ENCODE assay signal across 15 cellular contexts in genomic region chr5:159913048-159913447, GRCh38. TPM values are rescaled to one million over a fixed set of nuclear protein-coding genes. Genes with fewer than 3 reads are reported as not detected.
DNase-seq lines count a peak whose midpoint lies in the region; ATAC-seq and TF ChIP-seq lines count a peak whose summit lies in the region.
"Had no signal": no experiment of that assay in that cellular context is flagged by ENCODE, and none has a peak within 500 bp of the region (broad histone marks: within the 10 kb centered on the region; RNA-seq: fewer than 3 reads in every experiment).

No MANE protein-coding gene starts in this region.

- CTCF ChIA-PET in AG04450 (lab: Charles Lee) = interaction anchor here (0.9 to 4.1 kb wide), 3 partner anchors 74 to 470 kb away, joined by 4 to 38 read pairs (median 4); no protein-coding TSS in a partner anchor
- CTCF ChIA-PET in PC-3 (lab: Charles Lee) = no interaction called here

- no peak overlapping the region for H3K4me3 Mint-ChIP-seq in mesothelial cell of epicardium
- H3K4me3 Mint-ChIP-seq: activated T-cell treated with anti-CD3 and anti-CD28 coated beads, Interleukin-2, amount 50 U/mL, for 4 hours; nephron progenitor cell had no signal

- DNase-seq in AG04450 (ENCODE audit: low read depth, low spot score) = no peak
- peak; percentile 62 for DNase-seq in PC-3
- peak; percentile 88 for DNase-seq in epidermal melanocyte (ENCODE audit: insufficient read length, low spot score)
- DNase-seq in mesothelial cell of epicardium (ENCODE audit: low spot score in 2 of 2, unreplicated experiment in 2 of 2) = no peak
- no peak for DNase-seq in NCI-H146 treated with DMSO at 0.1 percent for 48 hours (lab: John Stamatoyannopoulos, UW; ENCODE audit: unreplicated experiment)
- DNase-seq in cortex of kidney (lab: John Stamatoyannopoulos, UW) = no peak
- no peak for DNase-seq in H4 (ENCODE audit: low spot score)
- DNase-seq: activated T-cell treated with anti-CD3 and anti-CD28 coated beads, Interleukin-2, amount 50 U/mL, for 4 hours; NCI-H2029 treated with DMSO at 0.1 percent for 48 hours; nephron progenitor cell; stimulated activated CD4-positive, alpha-beta T cell treated with anti-CD3 and anti-CD28 coated beads, Interleukin-2, amount 100 ng/mL, for 24 hours had no signal

- H3K27ac Mint-ChIP-seq in mesothelial cell of epicardium = peak overlapping the region; percentile 47
- H3K27ac Mint-ChIP-seq: nephron progenitor cell had no signal

- H3K36me3 Mint-ChIP-seq in mesothelial cell of epicardium = no peaks in the 10 kb centered on the region

- H3K27ac ChIP-seq in AG04450 (ENCODE audit: low read depth, low read length) (peak overlapping the region; percentile 25), PC-3 (ENCODE audit: low read length) (peak overlapping the region; percentile 37)
- H3K27ac ChIP-seq: BLaER1, suprapubic skin had no signal

- no peaks in the 10 kb centered on the region for H4K20me1 ChIP-seq in PC-3 (ENCODE audit: low read length)
- H4K20me1 ChIP-seq: BLaER1 had no signal

- peaks cover 38% of the 10 kb centered on the region for H3K4me1 ChIP-seq in PC-3 (ENCODE audit: insufficient read depth, low read length)
- H3K4me1 ChIP-seq: BLaER1 had no signal

- no peaks in the 10 kb centered on the region for H3F3A ChIP-seq in PC-3 (ENCODE audit: low read length, unreplicated experiment)

- no peak overlapping the region for H2AFZ ChIP-seq in PC-3 (ENCODE audit: low read length)

- H3K27me3 ChIP-seq in AG04450 (ENCODE audit: control insufficient read depth, insufficient read depth, low read length) = no peaks in the 10 kb centered on the region
- H3K27me3 ChIP-seq in PC-3 (ENCODE audit: low read length) = no peaks in the 10 kb centered on the region
- H3K27me3 ChIP-seq: Peyer's patch had no signal

- BruUV-seq in PC-3 (replicated peaks; lab: Mats Ljungman, UMichigan) = no TSS peak

- H3K9me3 ChIP-seq in AG04450 (ENCODE audit: control insufficient read depth, insufficient read depth, low read length) (no peaks in the 10 kb centered on the region; the same call in 1 of the 2 replicates), PC-3 (ENCODE audit: low read length) (no peaks in the 10 kb centered on the region)
- H3K9me3 ChIP-seq: BLaER1, Peyer's patch, suprapubic skin had no signal

- POLR2A ChIA-PET in AG04450 (lab: Yijun Ruan, JAX) (interaction anchor here (1.0 to 1.3 kb wide), 4 partner anchors 13 to 39 kb away, joined by 3 to 7 read pairs (median 3); no protein-coding TSS in a partner anchor), PC-3 (lab: Charles Lee; ENCODE audit: unreplicated experiment) (no interaction called here)

- no peaks in the 10 kb centered on the region for H3K36me3 ChIP-seq in PC-3 (ENCODE audit: low read depth, low read length)
- H3K36me3 ChIP-seq: BLaER1, Peyer's patch, suprapubic skin had no signal

- H3K9me2 ChIP-seq in PC-3 (replicated peaks; ENCODE audit: low read length) = no peaks in the 10 kb centered on the region

- peaks cover 45% of the 10 kb centered on the region for H3K4me1 Mint-ChIP-seq in mesothelial cell of epicardium

- H3K9ac ChIP-seq in PC-3 (ENCODE audit: low read length) = no peak overlapping the region
- H3K9ac ChIP-seq: BLaER1 had no signal

- ATAC-seq in PC-3 (no peak; the same call in 1 of the 2 replicates), HG02884 (IDR thresholded peaks at IDR 0.05; ENCODE audit: unreplicated experiment) (no peak)
- ATAC-seq: activated T-cell treated with anti-CD3 and anti-CD28 coated beads, Interleukin-2, amount 50 U/mL, for 4 hours had no signal

- H3K79me2 ChIP-seq in PC-3 (ENCODE audit: low read length) = no peaks in the 10 kb centered on the region

- intact Hi-C loops in PC-3 (cut with micrococcal nuclease) = no loop called here

- H3K4me3 ChIP-seq in AG04450 (ENCODE audit: low read depth, low read length) (no peak overlapping the region), PC-3 (ENCODE audit: low read length) (no peak overlapping the region)
- H3K4me3 ChIP-seq: BLaER1, Peyer's patch, suprapubic skin had no signal

- peak overlapping the region; percentile 29 for H3K4me2 ChIP-seq in PC-3 (ENCODE audit: low read length)
- H3K4me2 ChIP-seq: BLaER1 had no signal

- H3K9me3 Mint-ChIP-seq in mesothelial cell of epicardium = no peaks in the 10 kb centered on the region
- H3K9me3 Mint-ChIP-seq: activated T-cell treated with anti-CD3 and anti-CD28 coated beads, Interleukin-2, amount 50 U/mL, for 4 hours; nephron progenitor cell had no signal

- H3K27me3 Mint-ChIP-seq in mesothelial cell of epicardium (ENCODE audit: low read depth) = peaks cover 20% of the 10 kb centered on the region

- TF ChIP-seq CTCF in AG04450 (IDR thresholded peaks at IDR 0.05; ENCODE audit: low read depth, low read length) = no peak
- TF ChIP-seq CTCF in PC-3 (conservative IDR thresholded peaks at IDR 0.05; ENCODE audit: low read depth, low read length) = no peak
- TF ChIP-seq CTCF in mesothelial cell of epicardium (IDR thresholded peaks at IDR 0.05; ENCODE audit: unreplicated experiment) = no peak

RNA-seq across cellular contexts. Expression of gene ADRA1B, which starts 3.2 kb away (rescaled TPM):
- polyA plus RNA-seq in AG04450 (2011; rRNA removed) = 0.58 and 0.98 TPM in 2 replicates
- polyA minus RNA-seq in AG04450 (2011; rRNA and poly(A)+ RNA removed) = 0.87 and 1.4 TPM in 2 replicates
- total RNA-seq in PC-3 (2014; rRNA removed) = 0.29 and 0.40 TPM in 2 replicates
- 2.4 to 2.6 TPM (median 2.5 TPM) in 3 replicates for total RNA-seq in mesothelial cell of epicardium
- total RNA-seq in H4 (2014; rRNA removed; shearing (Covaris generic)) = not detected in 2 replicates

Comparison
In these comparisons a context has a peak if more than half of its experiments do, and no peak if none do; other contexts are left out.
1. DNase-seq: peak in PC-3 (single experiment) and epidermal melanocyte (single experiment); none in AG04450 (single experiment), mesothelial cell of epicardium (0 of 2), NCI-H146 treated with DMSO at 0.1 percent for 48 hours (single experiment), cortex of kidney (single experiment) and H4 (single experiment).